In genomic region chr1:89953072-89953626, GRCh38 we compare ENCODE assay signal across 8 cellular contexts. TPM values are rescaled to one million over a fixed set of nuclear protein-coding genes. Genes with fewer than 3 reads are reported as not detected.
DNase-seq lines count a peak whose midpoint lies in the region; ATAC-seq and TF ChIP-seq lines count a peak whose summit lies in the region.

No MANE protein-coding gene starts in this region.

- TF ChIP-seq CTCF in astrocyte of the cerebellum (IDR thresholded peaks at IDR 0.05; ENCODE audit: low read depth, low read length, missing control alignments), result peak; percentile 14

- ATAC-seq in HG02852 (IDR thresholded peaks at IDR 0.05; ENCODE audit: unreplicated experiment) (peak; percentile 57), GM19035 (IDR thresholded peaks at IDR 0.05; ENCODE audit: unreplicated experiment) (no peak)

- DNase-seq in activated naive CD4-positive, alpha-beta T cell treated with Interleukin-2 at 50 U/mL for 16 hours, result peak; percentile 32
- DNase-seq in activated naive CD4-positive, alpha-beta T cell (lab: John Stamatoyannopoulos, UW), result no peak
- DNase-seq in OCI-M1 (lab: John Stamatoyannopoulos, UW) (peak; percentile 89), astrocyte of the cerebellum (ENCODE audit: low read depth) (peak; percentile 62), lung microvascular endothelial cell (ENCODE audit: low read depth in 2 of 2) (peak; percentile 59 to 66), NCI-H2227 treated with DMSO at 0.1 percent for 48 hours (lab: John Stamatoyannopoulos, UW) (no peak)

- no peak overlapping the region for H3K4me3 ChIP-seq in astrocyte of the cerebellum (ENCODE audit: low read depth, low read length)

- in situ Hi-C loops in astrocyte of the cerebellum (cut with HindIII; ENCODE audit: low sequenced_read_pairs), result loop anchor here (25.0 kb wide), 1 partner anchor 316 kb away; the partner anchor contains the start of gene LRRC8C

RNA-seq across cellular contexts. Expression of gene ZNF326, which starts 41.8 kb away (rescaled TPM):
- total RNA-seq in lung microvascular endothelial cell, result 5.0 and 6.7 TPM in 2 replicates

Comparison
In these comparisons a context has a peak if more than half of its experiments do, and no peak if none do; other contexts are left out.
1. DNase-seq: peak in activated naive CD4-positive, alpha-beta T cell treated with Interleukin-2 at 50 U/mL for 16 hours (single experiment), OCI-M1 (single experiment), astrocyte of the cerebellum (single experiment) and lung microvascular endothelial cell (2 of 2); none in activated naive CD4-positive, alpha-beta T cell (0 of 4) and NCI-H2227 treated with DMSO at 0.1 percent for 48 hours (single experiment).